ENCODE assay signal across 10 cellular contexts in genomic region chr2:181462032-181462431, GRCh38. TPM values are rescaled to one million over a fixed set of nuclear protein-coding genes. Genes with fewer than 3 reads are reported as not detected.
DNase-seq lines count a peak whose midpoint lies in the region; ATAC-seq and TF ChIP-seq lines count a peak whose summit lies in the region.
"Had no signal": no experiment of that assay in that cellular context is flagged by ENCODE, and none has a peak within 500 bp of the region (broad histone marks: within the 10 kb centered on the region; RNA-seq: fewer than 3 reads in every experiment).

No MANE protein-coding gene starts in this region.

- peak in 1 of 2 donors; percentile 11 for ATAC-seq in CD4-positive, CD25-positive, alpha-beta regulatory T cell (ENCODE audit: low read depth in 2 of 2)
- ATAC-seq in GM19351 (IDR thresholded peaks at IDR 0.05; ENCODE audit: unreplicated experiment) (peak; percentile 35), HG03469 (IDR thresholded peaks at IDR 0.05; ENCODE audit: unreplicated experiment) (peak; percentile 25), WTC11 (no peak)

- H3K4me1 ChIP-seq in CD4-positive, CD25-positive, alpha-beta regulatory T cell (ENCODE audit: control insufficient read depth, insufficient read depth, low read length, poor library complexity, severe bottlenecking) = peaks cover 36% of the 10 kb centered on the region

- intact Hi-C loops in dorsolateral prefrontal cortex (cut with DNase I) = loop anchor here in 1 of 2 donors (10.0 kb wide), 2 partner anchors 253 to 1337 kb away; no protein-coding TSS in a partner anchor

- peaks cover 4% of the 10 kb centered on the region for H3K27me3 Mint-ChIP-seq in CD4-positive, CD25-positive, alpha-beta regulatory T cell
- peaks cover 50% of the 10 kb centered on the region for H3K27me3 Mint-ChIP-seq in WTC11 (ENCODE audit: low read depth)

- no peaks in the 10 kb centered on the region for H3K9me3 Mint-ChIP-seq in CD4-positive, CD25-positive, alpha-beta regulatory T cell
- no peaks in the 10 kb centered on the region for H3K9me3 Mint-ChIP-seq in WTC11

- H3K27me3 ChIP-seq in CD4-positive, CD25-positive, alpha-beta regulatory T cell (ENCODE audit: control insufficient read depth, insufficient read depth, low read length) = no peaks in the 10 kb centered on the region
- peaks cover 0 to 34% (median 14%) of the 10 kb centered on the region in 45 donors for H3K27me3 ChIP-seq in dorsolateral prefrontal cortex

- H3K36me3 ChIP-seq in CD4-positive, CD25-positive, alpha-beta regulatory T cell (ENCODE audit: control insufficient read depth, insufficient read depth, low read length) = peaks cover 2% of the 10 kb centered on the region

- DNase-seq in CD4-positive, CD25-positive, alpha-beta regulatory T cell = peak in 1 of 3 donors; percentile 58
- DNase-seq in central memory CD4-positive, alpha-beta T cell = peak; percentile 30
- DNase-seq in NCI-H187 treated with DMSO at 0.1 percent for 48 hours (lab: John Stamatoyannopoulos, UW) (no peak), WTC11 (ENCODE audit: low spot score) (no peak), DMS114 treated with DMSO at 0.1 percent for 48 hours (lab: John Stamatoyannopoulos, UW; ENCODE audit: unreplicated experiment) (no peak), dorsolateral prefrontal cortex (no peak)
- DNase-seq: DMS153, NCI-H524 had no signal

- no peaks in the 10 kb centered on the region for H3K36me3 Mint-ChIP-seq in CD4-positive, CD25-positive, alpha-beta regulatory T cell
- H3K36me3 Mint-ChIP-seq in WTC11 = no peaks in the 10 kb centered on the region

- peak overlapping the region; percentile 94 for H3K4me3 ChIP-seq in CD4-positive, CD25-positive, alpha-beta regulatory T cell (ENCODE audit: low read depth, low read length)
- no peak overlapping the region for H3K4me3 ChIP-seq in dorsolateral prefrontal cortex

- CTCF ChIA-PET in WTC11 (lab: Charles Lee) = no interaction called here

- peak overlapping the region in 2 of 3 donors; percentile 13 to 20 for H3K27ac Mint-ChIP-seq in CD4-positive, CD25-positive, alpha-beta regulatory T cell
- no peak overlapping the region for H3K27ac Mint-ChIP-seq in WTC11

- no peaks in the 10 kb centered on the region for H3K9me3 ChIP-seq in CD4-positive, CD25-positive, alpha-beta regulatory T cell (ENCODE audit: control insufficient read depth in 2 of 2, low read length in 2 of 2)

- TF ChIP-seq CTCF in WTC11 (IDR thresholded peaks at IDR 0.05) (no peak), dorsolateral prefrontal cortex (IDR thresholded peaks at IDR 0.05 in 54 of 56, conservative IDR thresholded peaks at IDR 0.05 in 2 of 56; ENCODE audit: low read depth in 1 of 56, partially characterized antibody in 56 of 56) (no peak)

- peaks cover 34 to 71% (median 40%) of the 10 kb centered on the region in 4 donors for H3K4me1 Mint-ChIP-seq in CD4-positive, CD25-positive, alpha-beta regulatory T cell
- H3K4me1 Mint-ChIP-seq in WTC11 = peaks cover 11% of the 10 kb centered on the region

- H3K27ac ChIP-seq in CD4-positive, CD25-positive, alpha-beta regulatory T cell (ENCODE audit: insufficient read depth, low read length, poor library complexity, severe bottlenecking) = peak overlapping the region; percentile 81
- H3K27ac ChIP-seq in dorsolateral prefrontal cortex = no peak overlapping the region

- POLR2A ChIA-PET in WTC11 (lab: Charles Lee) = no interaction called here

- peak overlapping the region; percentile 61 to 96 (median 72) for H3K4me3 Mint-ChIP-seq in CD4-positive, CD25-positive, alpha-beta regulatory T cell
- H3K4me3 Mint-ChIP-seq in WTC11 = no peak overlapping the region

TF ChIP-seq in WTC11, 78 proteins besides CTCF, POLR2A, EP300 and RAD21 (continues in another document):
- TF ChIP-seq ELF4 (CRISPR knock-in tag; IDR thresholded peaks at IDR 0.05; ENCODE audit: low read depth) (no peak), E2F5 (CRISPR knock-in tag; IDR thresholded peaks at IDR 0.05) (no peak), ZNF671 (CRISPR knock-in tag; IDR thresholded peaks at IDR 0.05) (no peak), ZNF232 (CRISPR knock-in tag; IDR thresholded peaks at IDR 0.05) (no peak), FOXJ3 (CRISPR knock-in tag; IDR thresholded peaks at IDR 0.05; ENCODE audit: borderline replicate concordance) (no peak), SOX15 (CRISPR knock-in tag; IDR thresholded peaks at IDR 0.05) (no peak), ZNF121 (CRISPR knock-in tag; IDR thresholded peaks at IDR 0.05) (no peak), ZNF219 (CRISPR knock-in tag; IDR thresholded peaks at IDR 0.05; ENCODE audit: borderline replicate concordance) (no peak), PREB (CRISPR knock-in tag; IDR thresholded peaks at IDR 0.05; ENCODE audit: borderline replicate concordance) (no peak), TCF7 (CRISPR knock-in tag; IDR thresholded peaks at IDR 0.05; ENCODE audit: low read depth) (no peak), ZNF532 (CRISPR knock-in tag; IDR thresholded peaks at IDR 0.05; ENCODE audit: borderline replicate concordance) (no peak)
- TF ChIP-seq, protein P1, sequence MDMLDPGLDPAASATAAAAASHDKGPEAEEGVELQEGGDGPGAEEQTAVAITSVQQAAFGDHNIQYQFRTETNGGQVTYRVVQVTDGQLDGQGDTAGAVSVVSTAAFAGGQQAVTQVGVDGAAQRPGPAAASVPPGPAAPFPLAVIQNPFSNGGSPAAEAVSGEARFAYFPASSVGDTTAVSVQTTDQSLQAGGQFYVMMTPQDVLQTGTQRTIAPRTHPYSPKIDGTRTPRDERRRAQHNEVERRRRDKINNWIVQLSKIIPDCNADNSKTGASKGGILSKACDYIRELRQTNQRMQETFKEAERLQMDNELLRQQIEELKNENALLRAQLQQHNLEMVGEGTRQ (CRISPR knock-in tag; IDR thresholded peaks at IDR 0.05) = no peak

RNA-seq across cellular contexts. Expression of gene ITGA4, which starts 4.8 kb away (rescaled TPM):
- 18.8 TPM for total RNA-seq in CD4-positive, CD25-positive, alpha-beta regulatory T cell
- polyA plus RNA-seq in CD4-positive, CD25-positive, alpha-beta regulatory T cell = 10 to 100 TPM; 38.0 to 86.0 (median 64.9) TPM
- total RNA-seq in WTC11 (2021) = 2.0 to 3.0 TPM (median 2.7 TPM) in 3 replicates
- 10 to 100 TPM in 1 of 120 experiments, 1 to 10 TPM in 116, under 1 TPM in 3; 0.50 to 11.7 (median 2.7) TPM for total RNA-seq in dorsolateral prefrontal cortex
